Comparison of ENCODE assay signal across 1 cellular context in genomic region chr7:98346515-98347069, GRCh38.
TF ChIP-seq lines count a peak whose summit lies in the region.

No MANE protein-coding gene starts in this region.

TF ChIP-seq in GM12878, 131 proteins besides CTCF, POLR2A, EP300 and RAD21:
- TF ChIP-seq EED (IDR thresholded peaks at IDR 0.05; ENCODE audit: low read depth) = peak; percentile 62
- TF ChIP-seq ATF2 (IDR thresholded peaks at IDR 0.05; ENCODE audit: low read length) = no peak
